22 cellular contexts compared by ENCODE assay signal in the genomic region with DNA sequence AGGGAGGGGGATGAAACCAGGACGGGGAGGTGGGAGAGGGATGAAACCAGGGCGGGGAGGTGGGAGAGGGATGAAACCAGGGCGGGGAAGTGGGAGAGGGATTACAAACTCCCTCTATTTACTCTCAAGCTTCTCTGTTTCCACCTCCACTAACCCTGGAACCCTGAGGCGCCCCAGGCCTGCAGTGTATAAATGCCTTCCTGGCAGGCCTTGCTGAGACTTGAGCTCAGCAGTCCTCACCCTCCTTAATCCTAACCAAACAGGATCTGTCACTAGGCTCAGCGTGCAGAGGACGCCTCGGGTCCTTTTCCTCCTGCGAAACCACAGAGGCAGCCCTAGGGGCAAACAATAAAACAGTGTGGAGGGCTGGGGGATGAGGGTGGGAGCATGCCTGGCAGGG. TPM values are rescaled to one million over a fixed set of nuclear protein-coding genes. Genes with fewer than 3 reads are reported as not detected.
DNase-seq lines count a peak whose midpoint lies in the region; ATAC-seq, FAIRE-seq and TF ChIP-seq lines count a peak whose summit lies in the region.
"Had no signal": no experiment of that assay in that cellular context is flagged by ENCODE, and none has a peak within 500 bp of the region (broad histone marks: within the 10 kb centered on the region; RNA-seq: fewer than 3 reads in every experiment).

No MANE protein-coding gene starts in this region.

- H3K36me3 ChIP-seq in SJCRH30 (no peaks in the 10 kb centered on the region), iPS-20b (ENCODE audit: insufficient read depth, low read depth, low read length) (no peaks in the 10 kb centered on the region), lower lobe of right lung (no peaks in the 10 kb centered on the region)
- H3K36me3 ChIP-seq: cardiac muscle cell had no signal

- POLR2A ChIA-PET in HEK293T (lab: Yijun Ruan, JAX): no interaction called here

- H3K27me3 Mint-ChIP-seq in type B pancreatic cell: peaks cover 7% of the 10 kb centered on the region
- H3K27me3 Mint-ChIP-seq: activated CD4-positive, alpha-beta T cell treated with anti-CD3 and anti-CD28 coated beads, Interleukin-2, amount 10 ng/mL, durations not matched to agents 24 days and 14 days had no signal

- H3K4me3 ChIP-seq in SJCRH30 (no peak overlapping the region), iPS-20b (ENCODE audit: low read length) (peak overlapping the region; percentile 34; the same call in 1 of the 2 replicates), lower lobe of right lung (no peak overlapping the region)
- H3K4me3 ChIP-seq: cardiac muscle cell had no signal

- DNase-seq in HEK293T (ENCODE audit: extremely low spot score) (no peak), SJCRH30 (peak; percentile 8 to 21), type B pancreatic cell (ENCODE audit: extremely low spot score, unreplicated experiment) (no peak), D721Med (ENCODE audit: insufficient read length, low spot score) (no peak), lower lobe of right lung (no peak)
- DNase-seq: activated CD4-positive, alpha-beta T cell treated with anti-CD3 and anti-CD28 coated beads, Interleukin-2, amount 10 ng/mL, durations not matched to agents 24 days and 14 days; activated naive CD8-positive, alpha-beta T cell treated with anti-CD3 and anti-CD28 coated beads for 36 hours; activated T-cell treated with anti-CD3 and anti-CD28 coated beads, Interleukin-2, amount 50 U/mL, for 24 hours; C1 segment of cervical spinal cord; effector CD8-positive, alpha-beta T cell; immature natural killer cell; NCI-H187 treated with DMSO at 0.1 percent for 48 hours; NCI-H524; stimulated activated naive B cell treated with anti-CD40 and anti-IgM and Interleukin-4, amounts not matched to agents 10 μg/mL and 1 μg/mL and 100 μg/mL, for 72 hours had no signal

- peak overlapping the region; percentile 99 for H3K27ac Mint-ChIP-seq in type B pancreatic cell
- H3K27ac Mint-ChIP-seq: activated CD4-positive, alpha-beta T cell treated with anti-CD3 and anti-CD28 coated beads, Interleukin-2, amount 10 ng/mL, durations not matched to agents 24 days and 14 days; activated naive CD8-positive, alpha-beta T cell treated with anti-CD3 and anti-CD28 coated beads for 36 hours; activated T-cell treated with anti-CD3 and anti-CD28 coated beads, Interleukin-2, amount 50 U/mL, for 24 hours; immature natural killer cell; stimulated activated naive B cell treated with anti-CD40 and anti-IgM and Interleukin-4, amounts not matched to agents 10 μg/mL and 1 μg/mL and 100 μg/mL, for 72 hours; T-helper 2 cell treated with Interferon-gamma antibody and Interleukin-4, amounts not matched to agents 5 μg/mL and 100 μg/mL, for 36 hours had no signal

- H3K4me1 ChIP-seq in SJCRH30 (no peaks in the 10 kb centered on the region), iPS-20b (ENCODE audit: insufficient read depth, low read length) (peaks cover 8% of the 10 kb centered on the region; the same call in 1 of the 2 replicates), lower lobe of right lung (no peaks in the 10 kb centered on the region)

- TF ChIP-seq CTCF in type B pancreatic cell (conservative IDR thresholded peaks at IDR 0.05) (no peak), D721Med (IDR thresholded peaks at IDR 0.05; ENCODE audit: insufficient read depth, missing control alignments) (no peak), lower lobe of right lung (IDR thresholded peaks at IDR 0.05) (no peak)

- H3K27me3 ChIP-seq in SJCRH30 (no peaks in the 10 kb centered on the region), iPS-20b (ENCODE audit: insufficient read depth, low read length) (no peaks in the 10 kb centered on the region), lower lobe of right lung (ENCODE audit: low read depth) (peaks cover 4% of the 10 kb centered on the region)
- H3K27me3 ChIP-seq: cardiac muscle cell had no signal

- FAIRE-seq in D721Med (lab: Jason Lieb, UNC): no peak
- FAIRE-seq: frontal cortex had no signal

- peaks cover 7% of the 10 kb centered on the region for H3K4me1 Mint-ChIP-seq in type B pancreatic cell (ENCODE audit: unreplicated experiment)
- H3K4me1 Mint-ChIP-seq: activated CD4-positive, alpha-beta T cell treated with anti-CD3 and anti-CD28 coated beads, Interleukin-2, amount 10 ng/mL, durations not matched to agents 24 days and 14 days; activated naive CD8-positive, alpha-beta T cell treated with anti-CD3 and anti-CD28 coated beads for 36 hours; immature natural killer cell; stimulated activated naive B cell treated with anti-CD40 and anti-IgM and Interleukin-4, amounts not matched to agents 10 μg/mL and 1 μg/mL and 100 μg/mL, for 72 hours had no signal

- CTCF ChIA-PET in HEK293T (lab: Yijun Ruan, JAX): no interaction called here

- H3K9me3 ChIP-seq in SJCRH30 (replicated peaks) (no peaks in the 10 kb centered on the region), iPS-20b (ENCODE audit: insufficient read depth, low read depth, low read length) (no peaks in the 10 kb centered on the region), lower lobe of right lung (no peaks in the 10 kb centered on the region)

- no peaks in the 10 kb centered on the region for H3K9me3 Mint-ChIP-seq in type B pancreatic cell
- H3K9me3 Mint-ChIP-seq: activated CD4-positive, alpha-beta T cell treated with anti-CD3 and anti-CD28 coated beads, Interleukin-2, amount 10 ng/mL, durations not matched to agents 24 days and 14 days; activated naive CD8-positive, alpha-beta T cell treated with anti-CD3 and anti-CD28 coated beads for 36 hours; activated T-cell treated with anti-CD3 and anti-CD28 coated beads, Interleukin-2, amount 50 U/mL, for 24 hours; immature natural killer cell; T-helper 2 cell treated with Interferon-gamma antibody and Interleukin-4, amounts not matched to agents 5 μg/mL and 100 μg/mL, for 36 hours had no signal

- peak overlapping the region; percentile 76 for H3K4me3 Mint-ChIP-seq in type B pancreatic cell
- H3K4me3 Mint-ChIP-seq: activated CD4-positive, alpha-beta T cell treated with anti-CD3 and anti-CD28 coated beads, Interleukin-2, amount 10 ng/mL, durations not matched to agents 24 days and 14 days; activated naive CD8-positive, alpha-beta T cell treated with anti-CD3 and anti-CD28 coated beads for 36 hours; activated T-cell treated with anti-CD3 and anti-CD28 coated beads, Interleukin-2, amount 50 U/mL, for 24 hours; immature natural killer cell; stimulated activated naive B cell treated with anti-CD40 and anti-IgM and Interleukin-4, amounts not matched to agents 10 μg/mL and 1 μg/mL and 100 μg/mL, for 72 hours; T-helper 2 cell treated with Interferon-gamma antibody and Interleukin-4, amounts not matched to agents 5 μg/mL and 100 μg/mL, for 36 hours had no signal

- H3K36me3 Mint-ChIP-seq in type B pancreatic cell: no peaks in the 10 kb centered on the region
- H3K36me3 Mint-ChIP-seq: activated naive CD8-positive, alpha-beta T cell treated with anti-CD3 and anti-CD28 coated beads for 36 hours; immature natural killer cell; stimulated activated naive B cell treated with anti-CD40 and anti-IgM and Interleukin-4, amounts not matched to agents 10 μg/mL and 1 μg/mL and 100 μg/mL, for 72 hours had no signal

- ATAC-seq in lower lobe of right lung: no peak
- no peak for ATAC-seq in HG03432 (IDR thresholded peaks at IDR 0.05; ENCODE audit: unreplicated experiment)
- ATAC-seq: stimulated activated naive B cell treated with anti-CD40 and anti-IgM and Interleukin-4, amounts not matched to agents 10 μg/mL and 1 μg/mL and 100 μg/mL, for 72 hours had no signal

- intact Hi-C loops in lower lobe of right lung (cut with DNase I): no loop called here

- peak overlapping the region; percentile 54; the same call in 1 of the 2 replicates for H3K9ac ChIP-seq in iPS-20b (ENCODE audit: low read depth, low read length)

- H3K27ac ChIP-seq in SJCRH30: no peak overlapping the region
- no peak overlapping the region for H3K27ac ChIP-seq in iPS-20b (ENCODE audit: low read length)
- H3K27ac ChIP-seq in lower lobe of right lung: no peak overlapping the region
- H3K27ac ChIP-seq: cardiac muscle cell had no signal

TF ChIP-seq in HEK293T, 16 proteins besides CTCF, POLR2A, EP300 and RAD21:
- TF ChIP-seq ZNF384 (IDR thresholded peaks at IDR 0.05): peak; percentile 91
- TF ChIP-seq FOXK2 (IDR thresholded peaks at IDR 0.05): no peak
- TF ChIP-seq TARDBP (IDR thresholded peaks at IDR 0.05): no peak
- TF ChIP-seq FOXM1 (IDR thresholded peaks at IDR 0.05; ENCODE audit: borderline replicate concordance): no peak
- peak; percentile 94 for TF ChIP-seq CTBP1 (IDR thresholded peaks at IDR 0.05; ENCODE audit: borderline replicate concordance)
- TF ChIP-seq SP1 (IDR thresholded peaks at IDR 0.05): no peak
- TF ChIP-seq SUZ12 (IDR thresholded peaks at IDR 0.05): no peak
- no peak for TF ChIP-seq HDGF (IDR thresholded peaks at IDR 0.05; ENCODE audit: borderline replicate concordance)
- no peak; the same call in 1 of the 2 replicates for TF ChIP-seq L3MBTL2 (conservative IDR thresholded peaks at IDR 0.05)
- TF ChIP-seq FOXA1 (IDR thresholded peaks at IDR 0.05): no peak; the same call in 1 of the 2 replicates
- TF ChIP-seq BHLHE40 (IDR thresholded peaks at IDR 0.05; ENCODE audit: borderline replicate concordance): no peak
- TF ChIP-seq LEF1 (IDR thresholded peaks at IDR 0.05; ENCODE audit: borderline replicate concordance): no peak
- TF ChIP-seq ARNT (IDR thresholded peaks at IDR 0.05): peak; percentile 94
- TF ChIP-seq ELF4 (IDR thresholded peaks at IDR 0.05): no peak
- TF ChIP-seq, protein P1, sequence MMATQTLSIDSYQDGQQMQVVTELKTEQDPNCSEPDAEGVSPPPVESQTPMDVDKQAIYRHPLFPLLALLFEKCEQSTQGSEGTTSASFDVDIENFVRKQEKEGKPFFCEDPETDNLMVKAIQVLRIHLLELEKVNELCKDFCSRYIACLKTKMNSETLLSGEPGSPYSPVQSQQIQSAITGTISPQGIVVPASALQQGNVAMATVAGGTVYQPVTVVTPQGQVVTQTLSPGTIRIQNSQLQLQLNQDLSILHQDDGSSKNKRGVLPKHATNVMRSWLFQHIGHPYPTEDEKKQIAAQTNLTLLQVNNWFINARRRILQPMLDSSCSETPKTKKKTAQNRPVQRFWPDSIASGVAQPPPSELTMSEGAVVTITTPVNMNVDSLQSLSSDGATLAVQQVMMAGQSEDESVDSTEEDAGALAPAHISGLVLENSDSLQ (IDR thresholded peaks at IDR 0.05): peak; percentile 62; the same call in 1 of the 2 replicates
- no peak for TF ChIP-seq NFRKB (IDR thresholded peaks at IDR 0.05)

RNA-seq across cellular contexts. Expression of gene OR1M1, which starts 32.1 kb away (rescaled TPM):
- total RNA-seq in SJCRH30 (2014; rRNA removed; shearing (Covaris generic)): not detected in 2 replicates
- total RNA-seq in type B pancreatic cell (ENCODE audit: low replicate concordance) (0.31 TPM in 1 of 2 replicates, not detected in the other), lower lobe of right lung (not detected)
- total RNA-seq: activated CD4-positive, alpha-beta T cell treated with anti-CD3 and anti-CD28 coated beads, Interleukin-2, amount 10 ng/mL, durations not matched to agents 24 days and 14 days; activated naive CD8-positive, alpha-beta T cell treated with anti-CD3 and anti-CD28 coated beads for 36 hours; cardiac muscle cell; frontal cortex; mesenteric fat pad; osteoblast; urinary bladder had no signal

RNA-seq across cellular contexts. Expression of gene MUC16, which starts 44.6 kb away (rescaled TPM):
- total RNA-seq in SJCRH30 (2014; rRNA removed; shearing (Covaris generic)): not detected in 2 replicates
- 119 and 342 TPM in 2 replicates for total RNA-seq in type B pancreatic cell (ENCODE audit: low replicate concordance)
- total RNA-seq in lower lobe of right lung: 2.2 TPM
- total RNA-seq: activated CD4-positive, alpha-beta T cell treated with anti-CD3 and anti-CD28 coated beads, Interleukin-2, amount 10 ng/mL, durations not matched to agents 24 days and 14 days; activated naive CD8-positive, alpha-beta T cell treated with anti-CD3 and anti-CD28 coated beads for 36 hours; cardiac muscle cell; frontal cortex; osteoblast had no signal

RNA-seq across cellular contexts. Expression of gene OR7G2, which starts 52.5 kb away (rescaled TPM):
- not detected in 2 replicates for total RNA-seq in SJCRH30 (2014; rRNA removed; shearing (Covaris generic))
- total RNA-seq in type B pancreatic cell (ENCODE audit: low replicate concordance) (0.10 TPM in 1 of 2 replicates, not detected in the other), lower lobe of right lung (not detected)
- total RNA-seq: activated CD4-positive, alpha-beta T cell treated with anti-CD3 and anti-CD28 coated beads, Interleukin-2, amount 10 ng/mL, durations not matched to agents 24 days and 14 days; activated naive CD8-positive, alpha-beta T cell treated with anti-CD3 and anti-CD28 coated beads for 36 hours; cardiac muscle cell; frontal cortex; mesenteric fat pad; osteoblast; urinary bladder had no signal

Comparison
In these comparisons a context has a peak if more than half of its experiments do, and no peak if none do; other contexts are left out.
1. DNase-seq: peak in SJCRH30 (2 of 2); none in HEK293T (single experiment), type B pancreatic cell (single experiment), D721Med (single experiment) and lower lobe of right lung (single experiment).
2. RNA of gene MUC16, which starts 44.6 kb away (total RNA-seq): 119 to 342 TPM in type B pancreatic cell; 2.2 TPM in lower lobe of right lung (single experiment) and not detected in SJCRH30; every median in the first group is over 10 times any median in the second.